1 cellular context compared by ENCODE assay signal in genomic region chr7:131105803-131106680, GRCh38.
A peak's percentile ranks its signal among the peaks of the same experiment; 100 is the strongest.
TF ChIP-seq lines count a peak whose summit lies in the region.

No MANE protein-coding gene starts in this region.

TF ChIP-seq in HEK293, 187 proteins besides CTCF, POLR2A, EP300 and RAD21 (continued from another document):
- TF ChIP-seq, protein P1, sequence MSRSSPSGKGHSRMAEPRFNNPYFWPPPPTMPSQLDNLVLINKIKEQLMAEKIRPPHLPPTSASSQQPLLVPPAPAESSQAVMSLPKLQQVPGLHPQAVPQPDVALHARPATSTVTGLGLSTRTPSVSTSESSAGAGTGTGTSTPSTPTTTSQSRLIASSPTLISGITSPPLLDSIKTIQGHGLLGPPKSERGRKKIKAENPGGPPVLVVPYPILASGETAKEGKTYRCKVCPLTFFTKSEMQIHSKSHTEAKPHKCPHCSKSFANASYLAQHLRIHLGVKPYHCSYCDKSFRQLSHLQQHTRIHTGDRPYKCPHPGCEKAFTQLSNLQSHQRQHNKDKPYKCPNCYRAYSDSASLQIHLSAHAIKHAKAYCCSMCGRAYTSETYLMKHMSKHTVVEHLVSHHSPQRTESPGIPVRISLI (tag by site-specific recombination; IDR thresholded peaks at IDR 0.05) = no peak
- TF ChIP-seq ZBTB10 (tag by site-specific recombination; IDR thresholded peaks at IDR 0.05) = peak; percentile 77
- TF ChIP-seq KLF9 (tag by site-specific recombination; IDR thresholded peaks at IDR 0.05; ENCODE audit: low read depth) = 0 out of 2 replicates have a peak, but pooled peaks have one; percentile 16
- no peak for TF ChIP-seq MYNN (tag by site-specific recombination; IDR thresholded peaks at IDR 0.05; ENCODE audit: borderline replicate concordance)
- TF ChIP-seq ZNF350 (tag by site-specific recombination; IDR thresholded peaks at IDR 0.05) = no peak
- peak; percentile 91 for TF ChIP-seq ZBTB48 (tag by site-specific recombination; IDR thresholded peaks at IDR 0.05)
- TF ChIP-seq ZBTB20 (tag by site-specific recombination; IDR thresholded peaks at IDR 0.05) = peak; percentile 81; the same call in 1 of the 2 replicates
- TF ChIP-seq ZNF624 (tag by site-specific recombination; IDR thresholded peaks at IDR 0.05) = no peak
- peak; percentile 65; the same call in 1 of the 2 replicates for TF ChIP-seq ZBTB7A (tag by site-specific recombination; IDR thresholded peaks at IDR 0.05; ENCODE audit: low read depth)
- TF ChIP-seq, protein P2, sequence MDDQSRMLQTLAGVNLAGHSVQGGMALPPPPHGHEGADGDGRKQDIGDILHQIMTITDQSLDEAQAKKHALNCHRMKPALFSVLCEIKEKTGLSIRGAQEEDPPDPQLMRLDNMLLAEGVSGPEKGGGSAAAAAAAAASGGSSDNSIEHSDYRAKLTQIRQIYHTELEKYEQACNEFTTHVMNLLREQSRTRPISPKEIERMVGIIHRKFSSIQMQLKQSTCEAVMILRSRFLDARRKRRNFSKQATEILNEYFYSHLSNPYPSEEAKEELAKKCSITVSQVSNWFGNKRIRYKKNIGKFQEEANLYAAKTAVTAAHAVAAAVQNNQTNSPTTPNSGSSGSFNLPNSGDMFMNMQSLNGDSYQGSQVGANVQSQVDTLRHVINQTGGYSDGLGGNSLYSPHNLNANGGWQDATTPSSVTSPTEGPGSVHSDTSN (CRISPR knock-in tag; IDR thresholded peaks at IDR 0.05) = peak; percentile 42; the same call in 1 of the 2 replicates
- peak; percentile 75; the same call in 1 of the 2 replicates for TF ChIP-seq ZNF501 (tag by site-specific recombination; IDR thresholded peaks at IDR 0.05)
